Comparison of ENCODE assay signal across 32 cellular contexts in genomic region chr15:95512906-95513305, GRCh38.
"Had no signal": no experiment of that assay in that cellular context is flagged by ENCODE, and none has a peak within 500 bp of the region (broad histone marks: within the 10 kb centered on the region; RNA-seq: fewer than 3 reads in every experiment).

No MANE protein-coding gene starts in this region.

- H3K36me3 ChIP-seq: adrenal gland, esophagus muscularis mucosa, gastroesophageal sphincter, heart right ventricle had no signal

- H3K4me1 Mint-ChIP-seq: activated B cell treated with CpG ODN at 0.5 μM for 24 hours; activated naive CD4-positive, alpha-beta T cell treated with anti-CD3 and anti-CD28 coated beads, Interleukin-2, amount 50 U/mL, for 24 hours; activated naive CD8-positive, alpha-beta T cell treated with anti-CD3 and anti-CD28 coated beads for 36 hours; activated naive CD8-positive, alpha-beta T cell treated with anti-CD3 and anti-CD28 coated beads, Interleukin-2, amount 50 U/mL, for 24 hours; activated T-helper 17 cell treated with anti-CD3 and anti-CD28 coated beads, Interleukin-2, amount 50 U/mL, for 72 hours; endodermal cell had no signal

- H3K27ac ChIP-seq: adrenal gland, body of pancreas, coronary artery, dorsolateral prefrontal cortex, esophagus muscularis mucosa, foreskin keratinocyte, gastroesophageal sphincter, heart right ventricle, VCaP had no signal

- H3K27me3 ChIP-seq: adrenal gland, body of pancreas, esophagus muscularis mucosa, foreskin keratinocyte, gastroesophageal sphincter, heart right ventricle had no signal

- H3K27ac Mint-ChIP-seq: activated B cell treated with CpG ODN at 0.5 μM for 24 hours; activated CD8-positive, alpha-beta T cell treated with anti-CD3 and anti-CD28 coated beads for 36 hours; activated naive CD4-positive, alpha-beta T cell treated with anti-CD3 and anti-CD28 coated beads for 36 hours; activated naive CD4-positive, alpha-beta T cell treated with anti-CD3 and anti-CD28 coated beads, Interleukin-2, amount 50 U/mL, for 24 hours; activated naive CD8-positive, alpha-beta T cell treated with anti-CD3 and anti-CD28 coated beads for 36 hours; activated naive CD8-positive, alpha-beta T cell treated with anti-CD3 and anti-CD28 coated beads, Interleukin-2, amount 50 U/mL, for 24 hours; activated T-helper 17 cell treated with anti-CD3 and anti-CD28 coated beads, Interleukin-2, amount 50 U/mL, for 72 hours; dendritic cell treated with granulocyte-macrophage colony-stimulating factor and Interleukin-4, amounts not matched to agents 40 ng/mL and 50 ng/mL, for 4 days; endodermal cell had no signal

- ATAC-seq: activated CD4-positive, CD25-positive, alpha-beta regulatory T cell treated with anti-CD3 and anti-CD28 coated beads, Interleukin-2, amount 50 U/mL, for 24 hours; activated CD8-positive, alpha-beta T cell treated with anti-CD3 and anti-CD28 coated beads for 36 hours; activated naive CD8-positive, alpha-beta T cell treated with anti-CD3 and anti-CD28 coated beads, Interleukin-2, amount 50 U/mL, for 24 hours; activated T-cell treated with anti-CD3 and anti-CD28 coated beads, Interleukin-2, amount 50 U/mL, for 4 hours; activated T-helper 17 cell treated with anti-CD3 and anti-CD28 coated beads, Interleukin-2, amount 50 U/mL, for 72 hours; body of pancreas; foreskin keratinocyte; gastroesophageal sphincter; heart right ventricle had no signal

- H3K4me1 ChIP-seq: adrenal gland, body of pancreas, esophagus muscularis mucosa, foreskin keratinocyte, gastroesophageal sphincter, heart right ventricle had no signal

- H3K9me3 Mint-ChIP-seq: endodermal cell had no signal

- H3K4me3 Mint-ChIP-seq: activated B cell treated with CpG ODN at 0.5 μM for 24 hours; activated CD8-positive, alpha-beta T cell treated with anti-CD3 and anti-CD28 coated beads for 36 hours; activated naive CD4-positive, alpha-beta T cell treated with anti-CD3 and anti-CD28 coated beads for 36 hours; activated naive CD4-positive, alpha-beta T cell treated with anti-CD3 and anti-CD28 coated beads, Interleukin-2, amount 50 U/mL, for 24 hours; activated naive CD8-positive, alpha-beta T cell treated with anti-CD3 and anti-CD28 coated beads for 36 hours; activated naive CD8-positive, alpha-beta T cell treated with anti-CD3 and anti-CD28 coated beads, Interleukin-2, amount 50 U/mL, for 24 hours; activated T-cell treated with anti-CD3 and anti-CD28 coated beads, Interleukin-2, amount 50 U/mL, for 4 hours; activated T-helper 17 cell treated with anti-CD3 and anti-CD28 coated beads, Interleukin-2, amount 50 U/mL, for 72 hours; dendritic cell treated with granulocyte-macrophage colony-stimulating factor and Interleukin-4, amounts not matched to agents 40 ng/mL and 50 ng/mL, for 4 days; endodermal cell had no signal

- H3K9me3 ChIP-seq: adrenal gland, body of pancreas, esophagus muscularis mucosa, gastroesophageal sphincter had no signal

- H3K27me3 Mint-ChIP-seq: activated B cell treated with CpG ODN at 0.5 μM for 24 hours; activated T-helper 17 cell treated with anti-CD3 and anti-CD28 coated beads, Interleukin-2, amount 50 U/mL, for 72 hours; dendritic cell treated with granulocyte-macrophage colony-stimulating factor and Interleukin-4, amounts not matched to agents 40 ng/mL and 50 ng/mL, for 4 days had no signal

- DNase-seq: activated B cell treated with CpG ODN at 0.5 μM for 24 hours; activated CD4-positive, alpha-beta T cell treated with anti-CD3 and anti-CD28 coated beads for 48 hours; activated CD4-positive, alpha-beta T cell treated with anti-CD3 and anti-CD28 coated beads, Interleukin-2, amount 50 U/mL, for 1 hour; activated CD4-positive, alpha-beta T cell treated with anti-CD3 and anti-CD28 coated beads, Interleukin-2, amount 50 U/mL, for 48 hours; activated CD8-positive, alpha-beta memory T cell treated with anti-CD3 and anti-CD28 coated beads for 24 hours; activated CD8-positive, alpha-beta T cell treated with anti-CD3 and anti-CD28 coated beads for 36 hours; activated effector memory CD4-positive, alpha-beta T cell treated with Interleukin-2 at 50 U/mL for 16 hours; activated gamma-delta T cell treated with Interleukin-2 at 50 U/mL for 16 hours; activated naive CD4-positive, alpha-beta T cell treated with anti-CD3 and anti-CD28 coated beads for 36 hours; activated naive CD8-positive, alpha-beta T cell treated with anti-CD3 and anti-CD28 coated beads for 36 hours; activated naive CD8-positive, alpha-beta T cell treated with anti-CD3 and anti-CD28 coated beads, Interleukin-2, amount 50 U/mL, for 24 hours; activated T-cell treated with anti-CD3 and anti-CD28 coated beads, Interleukin-2, amount 50 U/mL, for 4 hours; adrenal gland; amygdala; aorta; body of pancreas; caudate nucleus; dorsolateral prefrontal cortex; effector memory CD4-positive, alpha-beta T cell; endodermal cell; erythroblast; foreskin keratinocyte; heart right ventricle; T-helper 2 cell had no signal

- H3K4me3 ChIP-seq: adrenal gland, body of pancreas, coronary artery, dorsolateral prefrontal cortex, esophagus muscularis mucosa, gastroesophageal sphincter, heart right ventricle had no signal
